In the genomic region with DNA sequence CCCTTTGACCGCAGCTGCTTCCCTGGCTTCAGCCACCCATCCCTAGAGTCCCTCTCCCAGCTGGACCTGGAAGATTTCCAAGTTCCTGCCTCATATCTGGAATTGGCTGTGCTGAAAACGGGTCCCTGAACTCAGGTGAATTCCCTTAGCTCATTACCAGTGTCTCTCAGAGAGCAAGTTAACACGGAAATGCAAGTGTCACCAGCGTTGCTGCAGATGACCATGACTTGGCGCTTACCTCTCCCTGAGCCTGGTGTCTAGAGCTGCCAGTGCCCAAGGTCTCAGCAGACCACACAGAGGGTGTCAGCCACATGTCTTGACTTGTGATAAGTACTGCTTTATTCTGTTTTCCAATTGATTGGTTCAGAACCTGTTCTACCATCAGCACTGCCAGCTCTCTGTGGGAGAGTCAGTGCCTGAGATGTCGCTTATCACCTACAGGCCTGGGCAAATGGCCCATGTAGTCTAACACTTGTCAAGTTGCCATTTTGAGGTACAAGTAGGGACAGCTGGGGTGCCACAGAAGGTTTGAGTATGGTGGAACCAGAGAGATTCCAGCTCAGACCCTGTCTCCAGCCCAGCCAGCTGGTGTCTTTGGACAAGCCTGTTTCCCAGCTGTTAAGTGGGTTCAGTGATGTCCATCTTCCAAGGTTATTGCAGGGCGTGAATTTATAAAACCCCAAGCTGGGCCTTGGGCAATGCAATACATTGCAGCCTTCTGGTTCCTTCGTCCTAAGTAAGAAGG, we compare ENCODE assay signal across 1 cellular context.
TF ChIP-seq lines count a peak whose summit lies in the region.

No MANE protein-coding gene starts in this region.

TF ChIP-seq in IMR-90, 13 proteins besides CTCF, POLR2A, EP300 and RAD21:
- TF ChIP-seq, protein P1, sequence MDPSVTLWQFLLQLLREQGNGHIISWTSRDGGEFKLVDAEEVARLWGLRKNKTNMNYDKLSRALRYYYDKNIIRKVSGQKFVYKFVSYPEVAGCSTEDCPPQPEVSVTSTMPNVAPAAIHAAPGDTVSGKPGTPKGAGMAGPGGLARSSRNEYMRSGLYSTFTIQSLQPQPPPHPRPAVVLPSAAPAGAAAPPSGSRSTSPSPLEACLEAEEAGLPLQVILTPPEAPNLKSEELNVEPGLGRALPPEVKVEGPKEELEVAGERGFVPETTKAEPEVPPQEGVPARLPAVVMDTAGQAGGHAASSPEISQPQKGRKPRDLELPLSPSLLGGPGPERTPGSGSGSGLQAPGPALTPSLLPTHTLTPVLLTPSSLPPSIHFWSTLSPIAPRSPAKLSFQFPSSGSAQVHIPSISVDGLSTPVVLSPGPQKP (IDR thresholded peaks at IDR 0.05; ENCODE audit: borderline replicate concordance, low read depth, low read length), result no peak
- no peak for TF ChIP-seq RCOR1 (IDR thresholded peaks at IDR 0.05; ENCODE audit: insufficient replicate concordance, low read length)
- no peak for TF ChIP-seq USF2 (IDR thresholded peaks at IDR 0.05; ENCODE audit: low read depth, low read length)
- TF ChIP-seq MAZ (IDR thresholded peaks at IDR 0.05; ENCODE audit: borderline replicate concordance, low read depth, low read length), result no peak
- TF ChIP-seq MXI1 (IDR thresholded peaks at IDR 0.05; ENCODE audit: borderline replicate concordance, low read depth, low read length), result no peak
- no peak for TF ChIP-seq BHLHE40 (IDR thresholded peaks at IDR 0.05; ENCODE audit: low read depth, low read length)
- no peak for TF ChIP-seq CHD1 (IDR thresholded peaks at IDR 0.05; ENCODE audit: low read depth, low read length)
- TF ChIP-seq RFX5 (IDR thresholded peaks at IDR 0.05; ENCODE audit: low read depth, low read length), result no peak
- TF ChIP-seq NFE2L2 (IDR thresholded peaks at IDR 0.05; ENCODE audit: low read depth, low read length), result no peak
- TF ChIP-seq CEBPB (IDR thresholded peaks at IDR 0.05; ENCODE audit: low read depth, low read length), result no peak
- no peak for TF ChIP-seq MAFK (IDR thresholded peaks at IDR 0.05; ENCODE audit: low read depth, low read length)
- no peak for TF ChIP-seq FOS (IDR thresholded peaks at IDR 0.05; ENCODE audit: low read depth, low read length)
- TF ChIP-seq SMC3 (IDR thresholded peaks at IDR 0.05; ENCODE audit: low read depth, low read length), result no peak
